Comparison of ENCODE assay signal across 21 cellular contexts in genomic region chr14:24992624-24993360, GRCh38. TPM values are rescaled to one million over a fixed set of nuclear protein-coding genes. Genes with fewer than 3 reads are reported as not detected.
A peak's percentile ranks its signal among the peaks of the same experiment; 100 is the strongest.
DNase-seq lines count a peak whose midpoint lies in the region; ATAC-seq and TF ChIP-seq lines count a peak whose summit lies in the region.
"Had no signal": no experiment of that assay in that cellular context is flagged by ENCODE, and none has a peak within 500 bp of the region (broad histone marks: within the 10 kb centered on the region; RNA-seq: fewer than 3 reads in every experiment).

No MANE protein-coding gene starts in this region.

- no peaks in the 10 kb centered on the region for H3K9me3 Mint-ChIP-seq in activated T-cell treated with anti-CD3 and anti-CD28 coated beads, Interleukin-2, amount 50 U/mL, for 72 hours
- H3K9me3 Mint-ChIP-seq: CD8-positive, alpha-beta memory T cell had no signal

- peaks cover 11% of the 10 kb centered on the region for H3K27me3 Mint-ChIP-seq in activated T-cell treated with anti-CD3 and anti-CD28 coated beads, Interleukin-2, amount 50 U/mL, for 72 hours (ENCODE audit: low read depth)

- H3K27ac Mint-ChIP-seq in activated T-cell treated with anti-CD3 and anti-CD28 coated beads, Interleukin-2, amount 50 U/mL, for 72 hours, result no peak overlapping the region
- H3K27ac Mint-ChIP-seq: CD8-positive, alpha-beta memory T cell had no signal

- H3K36me3 Mint-ChIP-seq in activated T-cell treated with anti-CD3 and anti-CD28 coated beads, Interleukin-2, amount 50 U/mL, for 72 hours (ENCODE audit: insufficient read depth in 2 of 2), result no peaks in the 10 kb centered on the region
- H3K36me3 Mint-ChIP-seq: CD8-positive, alpha-beta memory T cell had no signal

- H3K4me3 Mint-ChIP-seq in activated T-cell treated with anti-CD3 and anti-CD28 coated beads, Interleukin-2, amount 50 U/mL, for 72 hours, result no peak overlapping the region
- H3K4me3 Mint-ChIP-seq: CD8-positive, alpha-beta memory T cell had no signal

- DNase-seq in activated T-cell treated with anti-CD3 and anti-CD28 coated beads, Interleukin-2, amount 50 U/mL, for 72 hours, result peak in 1 of 2 donors; percentile 3
- no peak for DNase-seq in activated T-cell treated with anti-CD3 and anti-CD28 coated beads for 4 hours
- DNase-seq in Kasumi-1 (lab: John Stamatoyannopoulos, UW), result peak; percentile 18 to 19
- peak; percentile 18 for DNase-seq in choroid plexus epithelial cell (ENCODE audit: low read depth)
- DNase-seq in Right ventricle myocardium superior, result no peak
- DNase-seq in stimulated activated naive CD4-positive, alpha-beta T cell treated with Interleukin-2 at 50 U/mL for 16 hours (lab: John Stamatoyannopoulos, UW), result no peak
- DNase-seq in ureter (ENCODE audit: low spot score), result no peak
- no peak for DNase-seq in 8988T
- DNase-seq: Calu3; CD8-positive, alpha-beta memory T cell; H7; IMR-90; NCI-H1417; NCI-H1694 treated with DMSO at 0.1 percent for 48 hours; NCI-H2081 treated with DMSO at 0.1 percent for 48 hours; NCI-H446; NCI-H526; OCI-M1; SW 1271 had no signal

- no peak overlapping the region for H3K4me3 ChIP-seq in choroid plexus epithelial cell (ENCODE audit: low read depth, low read length)
- H3K4me3 ChIP-seq: SJSA1 had no signal

- intact Hi-C loops in Right ventricle myocardium superior (cut with DNase I), result no loop called here

- H3K4me1 Mint-ChIP-seq in activated T-cell treated with anti-CD3 and anti-CD28 coated beads, Interleukin-2, amount 50 U/mL, for 72 hours (ENCODE audit: low read depth), result no peaks in the 10 kb centered on the region
- H3K4me1 Mint-ChIP-seq: CD8-positive, alpha-beta memory T cell had no signal

- TF ChIP-seq CTCF in choroid plexus epithelial cell (conservative IDR thresholded peaks at IDR 0.05; ENCODE audit: low read depth, low read length), result no peak

- ATAC-seq in activated T-cell treated with anti-CD3 and anti-CD28 coated beads, Interleukin-2, amount 50 U/mL, for 72 hours (replicated peaks in 1 of 2), result peak; percentile 51 to 86
- no peak for ATAC-seq in Right ventricle myocardium superior (ENCODE audit: poor library complexity)

RNA-seq across cellular contexts. Expression of gene STXBP6, which starts 57.2 kb away (rescaled TPM):
- total RNA-seq in activated T-cell treated with anti-CD3 and anti-CD28 coated beads, Interleukin-2, amount 50 U/mL, for 72 hours, result not detected
- 39.8 TPM for total RNA-seq in Right ventricle myocardium superior
- total RNA-seq in ureter, result 10.0 TPM
- total RNA-seq: MCF 10A had no signal

Comparison
In these comparisons a context has a peak if more than half of its experiments do, and no peak if none do; other contexts are left out.
1. DNase-seq: peak in Kasumi-1 (2 of 2) and choroid plexus epithelial cell (single experiment); none in activated T-cell treated with anti-CD3 and anti-CD28 coated beads for 4 hours (single experiment), Right ventricle myocardium superior (single experiment), stimulated activated naive CD4-positive, alpha-beta T cell treated with Interleukin-2 at 50 U/mL for 16 hours (single experiment), ureter (single experiment) and 8988T (single experiment).